In genomic region chr12:57842342-57843294, GRCh38 we compare ENCODE assay signal across 8 cellular contexts. TPM values are rescaled to one million over a fixed set of nuclear protein-coding genes. Genes with fewer than 3 reads are reported as not detected.
A peak's percentile ranks its signal among the peaks of the same experiment; 100 is the strongest.
DNase-seq lines count a peak whose midpoint lies in the region; ATAC-seq and TF ChIP-seq lines count a peak whose summit lies in the region.

No MANE protein-coding gene starts in this region.

- TF ChIP-seq CTCF in BE2C (IDR thresholded peaks at IDR 0.05; ENCODE audit: low read depth, low read length) (no peak), NB4 (IDR thresholded peaks at IDR 0.05; ENCODE audit: low read depth, low read length) (no peak), nephron (IDR thresholded peaks at IDR 0.05; ENCODE audit: unreplicated experiment in 3 of 3) (no peak)

- H3K36me3 ChIP-seq in BE2C: no peaks in the 10 kb centered on the region

- H3K4me3 ChIP-seq in BE2C (ENCODE audit: low read depth, low read length): peak overlapping the region; percentile 12
- no peak overlapping the region for H3K4me3 ChIP-seq in NB4 (ENCODE audit: low read depth, low read length)

- ATAC-seq in central memory CD8-positive, alpha-beta T cell (replicated peaks; ENCODE audit: extremely low read depth, poor library complexity, severe bottlenecking): no peak
- ATAC-seq in HG02973 (IDR thresholded peaks at IDR 0.05; ENCODE audit: unreplicated experiment): no peak

- no peaks in the 10 kb centered on the region for H3K9me3 Mint-ChIP-seq in central memory CD8-positive, alpha-beta T cell
- no peaks in the 10 kb centered on the region for H3K9me3 Mint-ChIP-seq in nephron

- peak overlapping the region; percentile 83 for H3K4me3 Mint-ChIP-seq in central memory CD8-positive, alpha-beta T cell
- H3K4me3 Mint-ChIP-seq in nephron: peak overlapping the region; percentile 91 to 98 (median 96)

- no peaks in the 10 kb centered on the region for H3K27me3 Mint-ChIP-seq in central memory CD8-positive, alpha-beta T cell
- peaks cover 4% of the 10 kb centered on the region for H3K27me3 Mint-ChIP-seq in nephron (ENCODE audit: low read depth)

- H3K36me3 Mint-ChIP-seq in central memory CD8-positive, alpha-beta T cell (ENCODE audit: insufficient read depth): peaks cover 19% of the 10 kb centered on the region
- H3K36me3 Mint-ChIP-seq in nephron (ENCODE audit: low read depth): peaks cover 9% of the 10 kb centered on the region

- TF ChIP-seq POLR2A in NB4 (IDR thresholded peaks at IDR 0.05; ENCODE audit: extremely low read depth, insufficient read length): no peak

- peak overlapping the region; percentile 74 for H3K27ac Mint-ChIP-seq in central memory CD8-positive, alpha-beta T cell (ENCODE audit: low read depth)
- H3K27ac Mint-ChIP-seq in nephron: peak overlapping the region; percentile 97 to 98 (median 98)

- H3K9me3 ChIP-seq in BE2C: no peaks in the 10 kb centered on the region

- peaks cover 39% of the 10 kb centered on the region for H3K4me1 ChIP-seq in BE2C

- DNase-seq in BE2C: no peak
- peak; percentile 35 for DNase-seq in NB4 (ENCODE audit: low read depth)
- DNase-seq in central memory CD8-positive, alpha-beta T cell (ENCODE audit: low spot score in 2 of 2): no peak
- DNase-seq in activated gamma-delta T cell (lab: John Stamatoyannopoulos, UW): no peak
- no peak for DNase-seq in A172 (ENCODE audit: low spot score)
- DNase-seq in DMS79 (lab: John Stamatoyannopoulos, UW): no peak

- H3K27me3 ChIP-seq in BE2C: no peaks in the 10 kb centered on the region

- H3K4me1 Mint-ChIP-seq in central memory CD8-positive, alpha-beta T cell: peaks cover 70% of the 10 kb centered on the region
- H3K4me1 Mint-ChIP-seq in nephron: peaks cover 70% of the 10 kb centered on the region

RNA-seq across cellular contexts. Expression of gene CTDSP2, which starts 3.9 kb away (rescaled TPM):
- polyA plus RNA-seq in BE2C (2012; ENCODE audit: insufficient read depth, insufficient read length, low read depth): 115 TPM
- total RNA-seq in A172 (2014; rRNA removed; shearing (Covaris generic)): 26.9 and 27.5 TPM in 2 replicates

RNA-seq across cellular contexts. Expression of gene AVIL, which starts 24.1 kb away (rescaled TPM):
- 8.1 TPM for polyA plus RNA-seq in BE2C (2012; ENCODE audit: insufficient read depth, insufficient read length, low read depth)
- total RNA-seq in A172 (2014; rRNA removed; shearing (Covaris generic)): 0.41 and 0.98 TPM in 2 replicates
